ENCODE assay signal across 22 cellular contexts in genomic region chr2:167198009-167198408, GRCh38.
"Had no signal": no experiment of that assay in that cellular context is flagged by ENCODE, and none has a peak within 500 bp of the region (broad histone marks: within the 10 kb centered on the region; RNA-seq: fewer than 3 reads in every experiment).

No MANE protein-coding gene starts in this region.

- H3K36me3 ChIP-seq: esophagus muscularis mucosa, gastroesophageal sphincter, lower lobe of right lung, spleen, thyroid gland had no signal

- H3K9me3 ChIP-seq: esophagus muscularis mucosa, gastroesophageal sphincter, lower lobe of right lung, spleen, thyroid gland had no signal

- ATAC-seq: activated T-cell treated with anti-CD3 and anti-CD28 coated beads, Interleukin-2, amount 50 U/mL, for 4 hours; gastroesophageal sphincter; left colon; WTC11 had no signal

- DNase-seq: activated CD8-positive, alpha-beta memory T cell treated with anti-CD3 and anti-CD28 coated beads for 24 hours; activated CD8-positive, alpha-beta memory T cell treated with anti-CD3 and anti-CD28 coated beads, Interleukin-2, amount 50 U/mL, for 48 hours; activated naive CD4-positive, alpha-beta T cell treated with Interleukin-2 at 50 U/mL for 16 hours; activated naive CD8-positive, alpha-beta T cell treated with anti-CD3 and anti-CD28 coated beads, Interleukin-2, amount 10 ng/mL, durations not matched to agents 7 days and 5 days; activated T-cell treated with anti-CD3 and anti-CD28 coated beads, Interleukin-2, amount 50 U/mL, for 4 hours; amygdala; cerebellar nuclear complex; head of caudate nucleus; left colon; lower lobe of right lung; naive B cell; occipital lobe; posterior cingulate gyrus; spleen; stimulated activated CD4-positive, alpha-beta T cell treated with anti-CD3 and anti-CD28 coated beads, Interleukin-4, amount 100 ng/mL, for 24 hours; stimulated activated naive CD4-positive, alpha-beta T cell treated with Interleukin-2 at 50 U/mL for 16 hours; T-helper 9 cell; thyroid gland had no signal

- H3K4me3 ChIP-seq: coronary artery, esophagus muscularis mucosa, gastroesophageal sphincter, lower lobe of right lung, spleen, thyroid gland had no signal

- H3K27ac ChIP-seq: coronary artery, esophagus muscularis mucosa, gastroesophageal sphincter, lower lobe of right lung, thyroid gland had no signal

- H3K27me3 ChIP-seq: esophagus muscularis mucosa, gastroesophageal sphincter, spleen, thyroid gland had no signal
